Comparison of ENCODE assay signal across 8 cellular contexts in the genomic region with DNA sequence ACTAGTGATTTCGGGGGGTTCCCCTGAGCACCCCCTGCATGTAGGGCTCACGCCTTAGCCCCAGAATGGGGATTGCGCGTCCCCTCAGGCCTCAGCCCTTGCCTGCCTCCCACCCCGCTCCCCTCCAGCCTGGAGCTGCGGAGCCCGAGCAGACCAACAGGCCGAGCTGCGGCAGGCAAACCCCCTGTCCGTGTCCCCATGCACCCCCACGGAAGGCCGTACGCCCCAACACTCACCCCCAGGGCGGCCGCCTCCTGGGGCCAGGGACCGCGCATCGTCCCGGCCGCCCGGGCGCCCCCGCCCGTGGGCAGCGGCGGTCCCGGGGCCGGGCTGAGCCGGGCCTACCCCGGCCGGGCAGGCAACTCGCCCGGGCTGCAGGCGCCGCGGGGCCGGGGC. TPM values are rescaled to one million over a fixed set of nuclear protein-coding genes. Genes with fewer than 3 reads are reported as not detected.
DNase-seq lines count a peak whose midpoint lies in the region; ATAC-seq, FAIRE-seq and TF ChIP-seq lines count a peak whose summit lies in the region.

No MANE protein-coding gene starts in this region.

- H3K4me2 ChIP-seq in SK-N-SH, result peak overlapping the region; percentile 85

- WGBS in SK-N-SH (ENCODE audit: low lambda C conversion rate), result 8% methylated on average over 13 of the region's 37 CpGs
- WGBS in small intestine, 3 donors, result 4 to 6% (median 4%) methylated on average over 22 to 37 of the region's 37 CpGs

- POLR2A ChIA-PET in SK-N-SH (lab: Yijun Ruan, JAX), result interaction anchor here (1.0 to 1.5 kb wide), 3 partner anchors 99 to 147 kb away, joined by 4 to 7 read pairs (median 5); no protein-coding TSS in a partner anchor

- 0 out of 2 replicates have a peak overlapping the region, but pooled peaks have one; percentile 63 for H2AFZ ChIP-seq in SK-N-SH (ENCODE audit: low read depth)

- TF ChIP-seq EP300 in SK-N-SH (IDR thresholded peaks at IDR 0.05; ENCODE audit: borderline replicate concordance in 1 of 2, low read depth in 1 of 2, low read length in 1 of 2), result no peak

- H3K27me3 ChIP-seq in SK-N-SH (ENCODE audit: insufficient read depth) (peaks cover 29% of the 10 kb centered on the region; the same call in 1 of the 2 replicates), small intestine (ENCODE audit: control insufficient read depth in 2 of 2, insufficient read depth in 2 of 2, low read length in 2 of 2) (peaks cover 3 to 5% of the 10 kb centered on the region in 2 donors)

- no peak for ATAC-seq in activated CD4-positive, CD25-positive, alpha-beta regulatory T cell treated with anti-CD3 and anti-CD28 coated beads, Interleukin-2, amount 50 U/mL, for 24 hours

- no peaks in the 10 kb centered on the region for H4K20me1 ChIP-seq in SK-N-SH (ENCODE audit: insufficient read depth)

- no peaks in the 10 kb centered on the region for H3F3A ChIP-seq in SK-N-SH (replicated peaks; ENCODE audit: insufficient read depth)

- peaks cover 0 to 13% of the 10 kb centered on the region in 2 experiments; a peak in 1 of 4 replicates for H3K4me1 ChIP-seq in SK-N-SH (ENCODE audit: control insufficient read depth in 1 of 2, insufficient read depth in 2 of 2, low read depth in 1 of 2, low read length in 1 of 2)
- H3K4me1 ChIP-seq in small intestine (ENCODE audit: control insufficient read depth in 2 of 2, insufficient read depth in 1 of 2, low read depth in 1 of 2, low read length in 1 of 2), result peaks cover 0 to 3% of the 10 kb centered on the region in 2 donors

- no peaks in the 10 kb centered on the region for H3K9me3 ChIP-seq in SK-N-SH
- H3K9me3 ChIP-seq in small intestine (ENCODE audit: control insufficient read depth, low read depth), result no peaks in the 10 kb centered on the region

- H3K79me2 ChIP-seq in SK-N-SH (ENCODE audit: insufficient read depth), result no peaks in the 10 kb centered on the region

- in situ Hi-C loops in KBM-7 (cut with MboI; ENCODE audit: low pct_unique_long_range_greater_than_20kb, low sequenced_read_pairs), result no loop called here

- peak overlapping the region in 1 of 2 experiments; percentile 29; a peak in 1 of 4 replicates for H3K27ac ChIP-seq in SK-N-SH (ENCODE audit: low read depth in 2 of 2, low read length in 1 of 2)
- no peak overlapping the region for H3K27ac ChIP-seq in small intestine (ENCODE audit: low read depth in 1 of 2, low read length in 1 of 2)

- no peak for TF ChIP-seq CTCF in GM20000 (IDR thresholded peaks at IDR 0.05; ENCODE audit: extremely low read depth, missing control alignments)
- no peak for TF ChIP-seq CTCF in SK-N-SH (IDR thresholded peaks at IDR 0.05)

- no peak overlapping the region for H3K9ac ChIP-seq in SK-N-SH

- H3K9me2 ChIP-seq in SK-N-SH, result no peaks in the 10 kb centered on the region

- H3K4me3 ChIP-seq in SK-N-SH (ENCODE audit: low read depth in 2 of 2, low read length in 1 of 2) (peak overlapping the region; percentile 57 to 65), iPS-11a (ENCODE audit: low read depth, low read length) (peak overlapping the region; percentile 47), small intestine (ENCODE audit: low read depth in 1 of 2, low read length in 2 of 2) (peak overlapping the region; percentile 20 to 42)

- CTCF ChIA-PET in SK-N-SH (lab: Yijun Ruan, JAX), result interaction anchor here (0.6 to 7.5 kb wide), 62 partner anchors 8 to 677 kb away, joined by 3 to 141 read pairs (median 9); no protein-coding TSS in a partner anchor

- no peak for TF ChIP-seq RAD21 in SK-N-SH (IDR thresholded peaks at IDR 0.05; ENCODE audit: low read length)

- peak; percentile 39 for DNase-seq in GM20000 (ENCODE audit: low spot score)
- DNase-seq in SK-N-SH, result peak; percentile 85
- no peak for DNase-seq in small intestine
- DNase-seq in NCI-H446 (lab: John Stamatoyannopoulos, UW), result no peak
- no peak for DNase-seq in KBM-7
- no peak for DNase-seq in LoVo (ENCODE audit: low spot score)

- H3K36me3 ChIP-seq in SK-N-SH (replicated peaks in 1 of 2; ENCODE audit: control insufficient read depth in 1 of 2, insufficient read depth in 2 of 2, low read length in 1 of 2) (no peaks in the 10 kb centered on the region), small intestine (ENCODE audit: control insufficient read depth in 2 of 2, insufficient read depth in 2 of 2, low read length in 2 of 2) (no peaks in the 10 kb centered on the region)

- FAIRE-seq in small intestine (lab: Jason Lieb, UNC), result no peak

TF ChIP-seq in SK-N-SH, 30 proteins besides CTCF, POLR2A, EP300 and RAD21:
- no peak for TF ChIP-seq FOXM1 (IDR thresholded peaks at IDR 0.05; ENCODE audit: low read depth)
- TF ChIP-seq FOXJ3 (CRISPR knock-in tag; IDR thresholded peaks at IDR 0.05), result no peak
- no peak for TF ChIP-seq GABPA (IDR thresholded peaks at IDR 0.05; ENCODE audit: low read depth)
- no peak for TF ChIP-seq MXI1 (IDR thresholded peaks at IDR 0.05; ENCODE audit: low read depth, low read length)
- no peak for TF ChIP-seq ELF1 (IDR thresholded peaks at IDR 0.05)
- TF ChIP-seq, protein P1, sequence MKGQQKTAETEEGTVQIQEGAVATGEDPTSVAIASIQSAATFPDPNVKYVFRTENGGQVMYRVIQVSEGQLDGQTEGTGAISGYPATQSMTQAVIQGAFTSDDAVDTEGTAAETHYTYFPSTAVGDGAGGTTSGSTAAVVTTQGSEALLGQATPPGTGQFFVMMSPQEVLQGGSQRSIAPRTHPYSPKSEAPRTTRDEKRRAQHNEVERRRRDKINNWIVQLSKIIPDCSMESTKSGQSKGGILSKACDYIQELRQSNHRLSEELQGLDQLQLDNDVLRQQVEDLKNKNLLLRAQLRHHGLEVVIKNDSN (IDR thresholded peaks at IDR 0.05; ENCODE audit: borderline replicate concordance, low read depth), result no peak
- TF ChIP-seq FOSL2 (IDR thresholded peaks at IDR 0.05; ENCODE audit: borderline replicate concordance, low read depth), result no peak

RNA-seq across cellular contexts. Expression of a gene that starts 1.2 kb away (rescaled TPM):
- polyA plus RNA-seq in SK-N-SH (2012; rRNA removed) (0.82 and 1.1 TPM in 2 replicates), small intestine (1 to 10 TPM in 1 of 3 donors, not detected in 2; 1.2 TPM)
- polyA plus RNA-seq in SK-N-SH (2012; cell fraction: cytosol; rRNA removed), result 0.81 and 0.93 TPM in 2 replicates
- polyA plus RNA-seq in SK-N-SH (2012; cell fraction: nucleus; rRNA removed), result 1.6 and 1.8 TPM in 2 replicates

Comparison
In these comparisons a context has a peak if more than half of its experiments do, and no peak if none do; other contexts are left out.
1. DNase-seq: peak in GM20000 (single experiment) and SK-N-SH (single experiment); none in small intestine (single experiment), NCI-H446 (0 of 2), KBM-7 (single experiment) and LoVo (single experiment).
2. Peak in every context shown above with its lines, with median percentiles within 50 percentile points of each other: H3K4me3 ChIP-seq.